In genomic region chr3:151839313-151839631, GRCh38 we compare ENCODE assay signal across 1 cellular context.
TF ChIP-seq lines count a peak whose summit lies in the region.

No MANE protein-coding gene starts in this region.

TF ChIP-seq in SK-N-SH, 30 proteins besides CTCF, POLR2A, EP300 and RAD21 (continued from another document):
- no peak for TF ChIP-seq ZBTB33 (IDR thresholded peaks at IDR 0.05; ENCODE audit: borderline replicate concordance, low read depth)
- TF ChIP-seq YY1 (IDR thresholded peaks at IDR 0.05; ENCODE audit: low read depth): no peak
- TF ChIP-seq USF2 (IDR thresholded peaks at IDR 0.05; ENCODE audit: borderline replicate concordance, low read depth, low read length): no peak
- TF ChIP-seq TEAD4 (IDR thresholded peaks at IDR 0.05; ENCODE audit: borderline replicate concordance, insufficient read depth): no peak
- TF ChIP-seq NFIC (IDR thresholded peaks at IDR 0.05; ENCODE audit: borderline replicate concordance): no peak
- no peak for TF ChIP-seq CHD2 (IDR thresholded peaks at IDR 0.05; ENCODE audit: low read length, partially characterized antibody)
